In genomic region chr3:120404876-120405275, GRCh38 we compare ENCODE assay signal across 16 cellular contexts.
"Had no signal": no experiment of that assay in that cellular context is flagged by ENCODE, and none has a peak within 500 bp of the region (broad histone marks: within the 10 kb centered on the region; RNA-seq: fewer than 3 reads in every experiment).

No MANE protein-coding gene starts in this region.

- H3K4me3 Mint-ChIP-seq: natural killer cell, T-helper 17 cell had no signal

- H3K27me3 ChIP-seq: adrenal gland, colonic mucosa had no signal

- H3K27ac Mint-ChIP-seq: natural killer cell, progenitor cell of endocrine pancreas, T-helper 17 cell had no signal

- H3K27me3 Mint-ChIP-seq: progenitor cell of endocrine pancreas had no signal

- H3K9me3 Mint-ChIP-seq: natural killer cell had no signal

- H3K4me3 ChIP-seq: adrenal gland, colonic mucosa, thoracic aorta had no signal

- ATAC-seq: natural killer cell, T-helper 17 cell had no signal

- H3K36me3 ChIP-seq: colonic mucosa had no signal

- H3K4me1 ChIP-seq: adrenal gland, colonic mucosa had no signal

- H3K36me3 Mint-ChIP-seq: natural killer cell had no signal

- FAIRE-seq: endothelial cell of umbilical vein, kidney, TTC549 had no signal

- DNase-seq: activated CD4-positive, alpha-beta T cell treated with anti-CD3 and anti-CD28 coated beads, Interleukin-2, amount 50 U/mL, for 1 hour; activated CD4-positive, CD25-positive, alpha-beta regulatory T cell; activated naive CD4-positive, alpha-beta T cell treated with anti-CD3 and anti-CD28 coated beads, Interleukin-2, amount 50 U/mL, for 16 hours; adrenal gland; colonic mucosa; foreskin melanocyte; kidney; natural killer cell; nucleus accumbens; stimulated activated CD4-positive, alpha-beta T cell treated with anti-CD3 and anti-CD28 coated beads, Interleukin-2, amount 100 ng/mL, for 48 hours; stimulated activated naive CD4-positive, alpha-beta T cell treated with Interleukin-2 at 50 U/mL for 16 hours; T-helper 17 cell had no signal

- H3K27ac ChIP-seq: colonic mucosa, thoracic aorta had no signal

- H3K9me3 ChIP-seq: adrenal gland, colonic mucosa, thoracic aorta had no signal
